Comparison of ENCODE assay signal across 21 cellular contexts in the genomic region with DNA sequence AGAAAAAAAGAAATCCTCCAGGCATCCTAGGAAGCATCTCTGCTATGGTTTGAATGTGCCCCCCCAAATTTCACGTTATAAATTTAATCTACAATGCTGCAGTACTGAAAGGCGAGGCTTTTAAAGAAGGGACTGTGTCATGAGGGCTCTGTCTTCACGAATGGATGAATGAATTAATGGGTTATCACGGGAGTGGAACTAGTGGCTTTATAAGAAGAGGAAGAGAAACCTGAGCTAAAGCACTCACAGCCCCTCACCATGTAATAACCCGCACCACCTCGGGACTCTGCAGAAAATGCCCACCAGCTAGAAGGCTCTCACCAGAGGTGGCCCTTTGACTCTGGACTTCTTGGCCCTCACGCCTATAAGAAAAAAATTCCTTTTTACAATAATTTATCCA. TPM values are rescaled to one million over a fixed set of nuclear protein-coding genes. Genes with fewer than 3 reads are reported as not detected.
DNase-seq lines count a peak whose midpoint lies in the region; ATAC-seq and TF ChIP-seq lines count a peak whose summit lies in the region.
"Had no signal": no experiment of that assay in that cellular context is flagged by ENCODE, and none has a peak within 500 bp of the region (broad histone marks: within the 10 kb centered on the region; RNA-seq: fewer than 3 reads in every experiment).

No MANE protein-coding gene starts in this region.

- CTCF ChIA-PET in PC-9 (lab: Charles Lee) = interaction anchor here (0.7 kb wide), 1 partner anchor 23 kb away, joined by 7 read pairs; no protein-coding TSS in a partner anchor

- H3K79me2 ChIP-seq in OCI-LY1 (ENCODE audit: insufficient read depth, low read length) (peaks cover 18% of the 10 kb centered on the region; the same call in 1 of the 2 replicates), PC-9 (ENCODE audit: low read depth) (peaks cover 13% of the 10 kb centered on the region)

- peaks cover 6% of the 10 kb centered on the region for H3K36me3 Mint-ChIP-seq in nephron progenitor cell (ENCODE audit: low read depth)

- peak; percentile 74 for ATAC-seq in GM18505 (IDR thresholded peaks at IDR 0.05; ENCODE audit: unreplicated experiment)
- ATAC-seq in GM21576 (IDR thresholded peaks at IDR 0.05; ENCODE audit: unreplicated experiment) = peak; percentile 47
- peak; percentile 56 for ATAC-seq in HG03064 (IDR thresholded peaks at IDR 0.05; ENCODE audit: low read depth, unreplicated experiment)
- ATAC-seq: activated CD8-positive, alpha-beta memory T cell treated with anti-CD3 and anti-CD28 coated beads, Interleukin-2, amount 10 ng/mL, durations not matched to agents 7 days and 5 days; esophagus mucosa; right lobe of liver had no signal

- DNase-seq in nephron progenitor cell = no peak
- DNase-seq in SIG-M5 treated with dmso at 0.1 percent for 504 hours (lab: John Stamatoyannopoulos, UW; ENCODE audit: unreplicated experiment) = no peak
- DNase-seq in LoVo (ENCODE audit: low spot score) = no peak
- DNase-seq in PC-9 = no peak
- DNase-seq: activated CD4-positive, CD25-positive, alpha-beta regulatory T cell; activated CD8-positive, alpha-beta memory T cell treated with anti-CD3 and anti-CD28 coated beads, Interleukin-2, amount 10 ng/mL, durations not matched to agents 7 days and 5 days; activated naive CD4-positive, alpha-beta T cell treated with anti-CD3 and anti-CD28 coated beads, Interleukin-2, amount 10 ng/mL, durations not matched to agents 7 days and 5 days; Caco-2; head of caudate nucleus; NCI-H1694; NCI-H510A; right lobe of liver; tibial artery had no signal

- TF ChIP-seq POLR2A in GM18505 (IDR thresholded peaks at IDR 0.05; ENCODE audit: borderline replicate concordance, extremely low read depth, insufficient read depth, insufficient read length) = no peak

- BruUV-seq in PC-9 (replicated peaks; lab: Mats Ljungman, UMichigan) = no TSS peak

- H2AFZ ChIP-seq in OCI-LY1 (ENCODE audit: low read length) (no peak overlapping the region), PC-9 (no peak overlapping the region)

- H3K27ac ChIP-seq in OCI-LY1 (ENCODE audit: low read depth, low read length, poor library complexity, severe bottlenecking) (peak overlapping the region; percentile 39), PC-9 (no peak overlapping the region)
- H3K27ac ChIP-seq: right lobe of liver, tibial artery had no signal

- no peaks in the 10 kb centered on the region for H3K9me2 ChIP-seq in OCI-LY1 (ENCODE audit: low read depth, low read length)
- H3K9me2 ChIP-seq in PC-9 (ENCODE audit: insufficient read depth) = no peaks in the 10 kb centered on the region

- intact Hi-C loops in PC-9 (cut with micrococcal nuclease; ENCODE audit: unreplicated experiment) = no loop called here

- H3K4me2 ChIP-seq in OCI-LY1 (ENCODE audit: low read length) (peak overlapping the region; percentile 44; the same call in 1 of the 2 replicates), PC-9 (no peak overlapping the region)

- H4K20me1 ChIP-seq in OCI-LY1 (ENCODE audit: insufficient read depth, low read length) (no peaks in the 10 kb centered on the region), PC-9 (ENCODE audit: insufficient read depth) (peaks cover 11% of the 10 kb centered on the region; the same call in 1 of the 2 replicates)

- POLR2A ChIA-PET in PC-9 (lab: Charles Lee; ENCODE audit: unreplicated experiment) = interaction anchor here (0.7 kb wide), 1 partner anchor 27 kb away, joined by 7 read pairs; no protein-coding TSS in a partner anchor

- peaks cover 16% of the 10 kb centered on the region for H3K4me1 ChIP-seq in OCI-LY1 (ENCODE audit: insufficient read depth, low read length, severe bottlenecking)
- no peaks in the 10 kb centered on the region for H3K4me1 ChIP-seq in PC-9 (replicated peaks; ENCODE audit: insufficient read depth)

- H3F3A ChIP-seq in OCI-LY1 (ENCODE audit: insufficient read depth, low read length) (no peaks in the 10 kb centered on the region), PC-9 (ENCODE audit: insufficient read depth, low read depth) (no peaks in the 10 kb centered on the region)

- no peaks in the 10 kb centered on the region for H3K27me3 ChIP-seq in OCI-LY1 (ENCODE audit: insufficient read depth, low read length)
- H3K27me3 ChIP-seq in PC-9 (ENCODE audit: insufficient read depth, low read depth) = no peaks in the 10 kb centered on the region
- H3K27me3 ChIP-seq: right lobe of liver, tibial artery had no signal

- peaks cover 3% of the 10 kb centered on the region for H3K9me3 Mint-ChIP-seq in nephron progenitor cell
- H3K9me3 Mint-ChIP-seq: activated naive CD4-positive, alpha-beta T cell treated with anti-CD3 and anti-CD28 coated beads, Interleukin-2, amount 10 ng/mL, durations not matched to agents 7 days and 5 days had no signal

- no peaks in the 10 kb centered on the region for H3K27me3 Mint-ChIP-seq in nephron progenitor cell (ENCODE audit: low read depth, poor library complexity)
- H3K27me3 Mint-ChIP-seq: activated CD8-positive, alpha-beta memory T cell treated with anti-CD3 and anti-CD28 coated beads, Interleukin-2, amount 10 ng/mL, durations not matched to agents 7 days and 5 days; activated naive CD4-positive, alpha-beta T cell treated with anti-CD3 and anti-CD28 coated beads, Interleukin-2, amount 10 ng/mL, durations not matched to agents 7 days and 5 days had no signal

- TF ChIP-seq CTCF in OCI-LY1 (IDR thresholded peaks at IDR 0.05; ENCODE audit: low read length) (no peak), nephron progenitor cell (IDR thresholded peaks at IDR 0.05) (no peak), PC-9 (conservative IDR thresholded peaks at IDR 0.05) (no peak)

- no peak overlapping the region for H3K9ac ChIP-seq in OCI-LY1 (ENCODE audit: low read length)

- H3K9me3 ChIP-seq in OCI-LY1 (ENCODE audit: low read length) (no peaks in the 10 kb centered on the region; the same call in 1 of the 2 replicates), PC-9 (ENCODE audit: insufficient read depth, low read depth) (no peaks in the 10 kb centered on the region)
- H3K9me3 ChIP-seq: Caco-2, right lobe of liver, tibial artery had no signal

- H3K4me1 Mint-ChIP-seq in nephron progenitor cell = peaks cover 36% of the 10 kb centered on the region

- H3K4me3 ChIP-seq in OCI-LY1 (ENCODE audit: low read depth, low read length, poor library complexity, severe bottlenecking) (no peak overlapping the region), PC-9 (no peak overlapping the region)
- H3K4me3 ChIP-seq: right lobe of liver, tibial artery had no signal

- H3K27ac Mint-ChIP-seq in nephron progenitor cell = no peak overlapping the region
- H3K27ac Mint-ChIP-seq: activated CD8-positive, alpha-beta memory T cell treated with anti-CD3 and anti-CD28 coated beads, Interleukin-2, amount 10 ng/mL, durations not matched to agents 7 days and 5 days; activated naive CD4-positive, alpha-beta T cell treated with anti-CD3 and anti-CD28 coated beads, Interleukin-2, amount 10 ng/mL, durations not matched to agents 7 days and 5 days had no signal

- no peak overlapping the region for H3K4me3 Mint-ChIP-seq in nephron progenitor cell
- H3K4me3 Mint-ChIP-seq: activated CD8-positive, alpha-beta memory T cell treated with anti-CD3 and anti-CD28 coated beads, Interleukin-2, amount 10 ng/mL, durations not matched to agents 7 days and 5 days; activated naive CD4-positive, alpha-beta T cell treated with anti-CD3 and anti-CD28 coated beads, Interleukin-2, amount 10 ng/mL, durations not matched to agents 7 days and 5 days had no signal

- H3K36me3 ChIP-seq in OCI-LY1 (ENCODE audit: insufficient read depth, low read length) = no peaks in the 10 kb centered on the region
- no peaks in the 10 kb centered on the region for H3K36me3 ChIP-seq in PC-9 (ENCODE audit: low read depth)
- H3K36me3 ChIP-seq: right lobe of liver, tibial artery had no signal

RNA-seq across cellular contexts. Expression of gene RNU4ATAC, which starts 27.6 kb away (rescaled TPM):
- not detected in 2 replicates for total RNA-seq in PC-9 (2021)
- total RNA-seq: activated CD8-positive, alpha-beta memory T cell treated with anti-CD3 and anti-CD28 coated beads, Interleukin-2, amount 10 ng/mL, durations not matched to agents 7 days and 5 days; Caco-2; dermis microvascular lymphatic vessel endothelial cell; esophagus mucosa; LHCN-M2; mesenteric fat pad; right lobe of liver had no signal
